17 cellular contexts compared by ENCODE assay signal in genomic region chr17:14352139-14352538, GRCh38. TPM values are rescaled to one million over a fixed set of nuclear protein-coding genes. Genes with fewer than 3 reads are reported as not detected.
DNase-seq lines count a peak whose midpoint lies in the region; ATAC-seq and TF ChIP-seq lines count a peak whose summit lies in the region.
"Had no signal": no experiment of that assay in that cellular context is flagged by ENCODE, and none has a peak within 500 bp of the region (broad histone marks: within the 10 kb centered on the region; RNA-seq: fewer than 3 reads in every experiment).

No MANE protein-coding gene starts in this region.

- H3K4me3 ChIP-seq in HL-60 (replicated peaks; ENCODE audit: insufficient read depth, low read length) = no peak overlapping the region
- H3K4me3 ChIP-seq: smooth muscle cell, transverse colon had no signal

- no peaks in the 10 kb centered on the region for H3K9me3 Mint-ChIP-seq in natural killer cell treated with Interleukin-12 subunit alpha and Interleukin-12 subunit beta and Interleukin-15 and Interleukin-18, amount 100 ng/mL, for 72 hours
- H3K9me3 Mint-ChIP-seq: activated naive CD4-positive, alpha-beta T cell treated with anti-CD3 and anti-CD28 coated beads for 36 hours had no signal

- no peak for TF ChIP-seq CTCF in HL-60 (IDR thresholded peaks at IDR 0.05; ENCODE audit: insufficient read depth, low read length)

- peak overlapping the region in 1 of 2 donors; percentile 77 for H3K27ac Mint-ChIP-seq in natural killer cell treated with Interleukin-12 subunit alpha and Interleukin-12 subunit beta and Interleukin-15 and Interleukin-18, amount 100 ng/mL, for 72 hours
- H3K27ac Mint-ChIP-seq: activated CD8-positive, alpha-beta memory T cell treated with anti-CD3 and anti-CD28 coated beads, Interleukin-2, amount 10 ng/mL, durations not matched to agents 7 days and 5 days; activated naive CD4-positive, alpha-beta T cell treated with anti-CD3 and anti-CD28 coated beads for 36 hours had no signal

- ATAC-seq in natural killer cell treated with Interleukin-12 subunit alpha and Interleukin-12 subunit beta and Interleukin-15 and Interleukin-18, amount 100 ng/mL, for 72 hours = peak in 1 of 2 donors; percentile 82
- ATAC-seq: activated CD8-positive, alpha-beta memory T cell treated with anti-CD3 and anti-CD28 coated beads, Interleukin-2, amount 10 ng/mL, durations not matched to agents 7 days and 5 days had no signal

- TF ChIP-seq POLR2A in erythroblast (IDR thresholded peaks at IDR 0.05; ENCODE audit: low read length) = no peak

- H3K27ac ChIP-seq in HL-60 (replicated peaks) = peak overlapping the region; percentile 8; the same call in 1 of the 2 replicates

- DNase-seq in HL-60 (ENCODE audit: low read depth in 1 of 2, low spot score in 1 of 2) = peak in 1 of 2 experiments; percentile 23
- DNase-seq in NOMO-1 (lab: John Stamatoyannopoulos, UW; ENCODE audit: unreplicated experiment in 2 of 2) = peak; percentile 67 to 89
- peak; percentile 54 for DNase-seq in amniotic epithelial cell (ENCODE audit: low read depth)
- DNase-seq in natural killer cell treated with Interleukin-12 subunit alpha and Interleukin-12 subunit beta and Interleukin-15 and Interleukin-18, amount 100 ng/mL, for 72 hours (ENCODE audit: low spot score) = no peak
- DNase-seq in erythroblast (lab: John Stamatoyannopoulos, UW) = no peak
- no peak for DNase-seq in ecto neural progenitor cell (ENCODE audit: low spot score)
- DNase-seq in amniotic stem cell (lab: John Stamatoyannopoulos, UW) = no peak
- DNase-seq: activated CD8-positive, alpha-beta memory T cell treated with anti-CD3 and anti-CD28 coated beads, Interleukin-2, amount 10 ng/mL, durations not matched to agents 7 days and 5 days; activated naive CD4-positive, alpha-beta T cell treated with anti-CD3 and anti-CD28 coated beads for 36 hours; DMS79; effector CD4-positive, alpha-beta T cell; HCEC 1CT; NCI-H2029; NCI-H526; T-helper 1 cell; transverse colon had no signal

- H3K36me3 Mint-ChIP-seq in natural killer cell treated with Interleukin-12 subunit alpha and Interleukin-12 subunit beta and Interleukin-15 and Interleukin-18, amount 100 ng/mL, for 72 hours = no peaks in the 10 kb centered on the region

- H3K27me3 ChIP-seq in HL-60 (ENCODE audit: insufficient read depth, poor library complexity, severe bottlenecking) = no peaks in the 10 kb centered on the region
- H3K27me3 ChIP-seq: transverse colon had no signal

- peaks cover 9 to 14% of the 10 kb centered on the region in 2 donors for H3K4me1 Mint-ChIP-seq in natural killer cell treated with Interleukin-12 subunit alpha and Interleukin-12 subunit beta and Interleukin-15 and Interleukin-18, amount 100 ng/mL, for 72 hours (ENCODE audit: low read depth in 2 of 2)

- no peaks in the 10 kb centered on the region for H3K27me3 Mint-ChIP-seq in natural killer cell treated with Interleukin-12 subunit alpha and Interleukin-12 subunit beta and Interleukin-15 and Interleukin-18, amount 100 ng/mL, for 72 hours
- H3K27me3 Mint-ChIP-seq: activated CD8-positive, alpha-beta memory T cell treated with anti-CD3 and anti-CD28 coated beads, Interleukin-2, amount 10 ng/mL, durations not matched to agents 7 days and 5 days had no signal

- H3K4me3 Mint-ChIP-seq in natural killer cell treated with Interleukin-12 subunit alpha and Interleukin-12 subunit beta and Interleukin-15 and Interleukin-18, amount 100 ng/mL, for 72 hours = peak overlapping the region; percentile 20
- H3K4me3 Mint-ChIP-seq: activated CD8-positive, alpha-beta memory T cell treated with anti-CD3 and anti-CD28 coated beads, Interleukin-2, amount 10 ng/mL, durations not matched to agents 7 days and 5 days; activated naive CD4-positive, alpha-beta T cell treated with anti-CD3 and anti-CD28 coated beads for 36 hours had no signal

RNA-seq across cellular contexts. Expression of gene HS3ST3B1, which starts 51.3 kb away (rescaled TPM):
- total RNA-seq in natural killer cell treated with Interleukin-12 subunit alpha and Interleukin-12 subunit beta and Interleukin-15 and Interleukin-18, amount 100 ng/mL, for 72 hours = 10 to 100 TPM; 13.2 to 22.0 TPM

Comparison
In these comparisons a context has a peak if more than half of its experiments do, and no peak if none do; other contexts are left out.
1. DNase-seq: peak in NOMO-1 (2 of 2) and amniotic epithelial cell (single experiment); none in natural killer cell treated with Interleukin-12 subunit alpha and Interleukin-12 subunit beta and Interleukin-15 and Interleukin-18, amount 100 ng/mL, for 72 hours (single experiment), erythroblast (0 of 2), ecto neural progenitor cell (single experiment) and amniotic stem cell (single experiment).